ENCODE assay signal across 8 cellular contexts in genomic region chr7:12686234-12686893, GRCh38. TPM values are rescaled to one million over a fixed set of nuclear protein-coding genes. Genes with fewer than 3 reads are reported as not detected.
A peak's percentile ranks its signal among the peaks of the same experiment; 100 is the strongest.
DNase-seq lines count a peak whose midpoint lies in the region; ATAC-seq and TF ChIP-seq lines count a peak whose summit lies in the region.

No MANE protein-coding gene starts in this region.

- peaks cover 6% of the 10 kb centered on the region for H3K36me3 Mint-ChIP-seq in neural crest cell (ENCODE audit: low read depth)

- H3K4me3 Mint-ChIP-seq in neural crest cell, result peak overlapping the region; percentile 97

- peak overlapping the region; percentile 79 to 89 for H3K9ac ChIP-seq in stomach smooth muscle (ENCODE audit: low read length in 2 of 2)

- H3K36me3 ChIP-seq in RWPE2 (ENCODE audit: low read depth) (peaks cover 14% of the 10 kb centered on the region), stomach smooth muscle (ENCODE audit: control insufficient read depth in 2 of 2, insufficient read depth in 2 of 2, low read length in 2 of 2) (no peaks in the 10 kb centered on the region)

- peak overlapping the region; percentile 55 for H3K4me3 ChIP-seq in RWPE2 (ENCODE audit: severe bottlenecking)
- H3K4me3 ChIP-seq in foreskin fibroblast (ENCODE audit: low read depth in 1 of 2, low read length in 2 of 2), result peak overlapping the region; percentile 76 to 94
- H3K4me3 ChIP-seq in stomach smooth muscle (ENCODE audit: low read length in 2 of 2), result peak overlapping the region; percentile 75 to 82

- H3K27me3 ChIP-seq in RWPE2 (ENCODE audit: insufficient read depth, poor library complexity, severe bottlenecking) (no peaks in the 10 kb centered on the region), stomach smooth muscle (ENCODE audit: control insufficient read depth in 1 of 2, insufficient read depth in 2 of 2, low read length in 2 of 2) (no peaks in the 10 kb centered on the region)

- H3K9me3 Mint-ChIP-seq in neural crest cell, result no peaks in the 10 kb centered on the region

- DNase-seq in EH (ENCODE audit: low read depth) (peak; percentile 91), GOT3 (lab: John Stamatoyannopoulos, UW) (peak; percentile 95), LHCN-M2 (ENCODE audit: low read depth) (peak; percentile 90), RWPE2 (ENCODE audit: low spot score) (peak; percentile 95), foreskin fibroblast (peak; percentile 87 to 96), neural crest cell (ENCODE audit: low read depth, low spot score) (peak; percentile 93)
- peak; percentile 99 for DNase-seq in activated effector memory CD4-positive, alpha-beta T cell treated with anti-CD3 and anti-CD28 coated beads, Interleukin-2, amount 50 U/mL, for 16 hours

- H3K27ac ChIP-seq in RWPE2 (ENCODE audit: poor library complexity, severe bottlenecking) (peak overlapping the region; percentile 76), stomach smooth muscle (ENCODE audit: low read length) (peak overlapping the region; percentile 74)

- H3K27me3 Mint-ChIP-seq in neural crest cell (ENCODE audit: low read depth), result no peaks in the 10 kb centered on the region

- H3K27ac Mint-ChIP-seq in neural crest cell (ENCODE audit: unreplicated experiment), result peak overlapping the region; percentile 97

- H3K4me1 ChIP-seq in RWPE2 (ENCODE audit: insufficient read depth, poor library complexity, severe bottlenecking) (peaks cover 4% of the 10 kb centered on the region), stomach smooth muscle (ENCODE audit: control insufficient read depth, insufficient read depth, low read length) (peaks cover 4% of the 10 kb centered on the region)

- TF ChIP-seq CTCF in RWPE2 (IDR thresholded peaks at IDR 0.05; ENCODE audit: poor library complexity, severe bottlenecking), result peak; percentile 95
- peak; percentile 62 for TF ChIP-seq CTCF in foreskin fibroblast (IDR thresholded peaks at IDR 0.05; ENCODE audit: low read depth, low read length)
- peak; percentile 95 for TF ChIP-seq CTCF in neural crest cell (conservative IDR thresholded peaks at IDR 0.05)

- H3K4me1 Mint-ChIP-seq in neural crest cell, result peaks cover 46% of the 10 kb centered on the region

- ATAC-seq in RWPE2 (ENCODE audit: low read depth), result peak; percentile 76

- no peaks in the 10 kb centered on the region for H3K9me3 ChIP-seq in RWPE2 (ENCODE audit: severe bottlenecking)
- H3K9me3 ChIP-seq in stomach smooth muscle (ENCODE audit: control insufficient read depth in 2 of 2, low read length in 2 of 2), result no peaks in the 10 kb centered on the region

RNA-seq across cellular contexts. Expression of gene ARL4A, which starts 1.1 kb away (rescaled TPM):
- total RNA-seq in LHCN-M2 (2014; rRNA removed) (37.0 and 38.3 TPM in 2 replicates), neural crest cell (65.0 and 71.1 TPM in 2 replicates)
- 16.6 TPM for polyA plus RNA-seq in LHCN-M2 (2012)

Comparison
In these comparisons a context has a peak if more than half of its experiments do, and no peak if none do; other contexts are left out.
1. Peak in every context shown above with its lines: DNase-seq, ATAC-seq, H3K4me3 ChIP-seq and H3K27ac ChIP-seq.